8 cellular contexts compared by ENCODE assay signal in the genomic region with DNA sequence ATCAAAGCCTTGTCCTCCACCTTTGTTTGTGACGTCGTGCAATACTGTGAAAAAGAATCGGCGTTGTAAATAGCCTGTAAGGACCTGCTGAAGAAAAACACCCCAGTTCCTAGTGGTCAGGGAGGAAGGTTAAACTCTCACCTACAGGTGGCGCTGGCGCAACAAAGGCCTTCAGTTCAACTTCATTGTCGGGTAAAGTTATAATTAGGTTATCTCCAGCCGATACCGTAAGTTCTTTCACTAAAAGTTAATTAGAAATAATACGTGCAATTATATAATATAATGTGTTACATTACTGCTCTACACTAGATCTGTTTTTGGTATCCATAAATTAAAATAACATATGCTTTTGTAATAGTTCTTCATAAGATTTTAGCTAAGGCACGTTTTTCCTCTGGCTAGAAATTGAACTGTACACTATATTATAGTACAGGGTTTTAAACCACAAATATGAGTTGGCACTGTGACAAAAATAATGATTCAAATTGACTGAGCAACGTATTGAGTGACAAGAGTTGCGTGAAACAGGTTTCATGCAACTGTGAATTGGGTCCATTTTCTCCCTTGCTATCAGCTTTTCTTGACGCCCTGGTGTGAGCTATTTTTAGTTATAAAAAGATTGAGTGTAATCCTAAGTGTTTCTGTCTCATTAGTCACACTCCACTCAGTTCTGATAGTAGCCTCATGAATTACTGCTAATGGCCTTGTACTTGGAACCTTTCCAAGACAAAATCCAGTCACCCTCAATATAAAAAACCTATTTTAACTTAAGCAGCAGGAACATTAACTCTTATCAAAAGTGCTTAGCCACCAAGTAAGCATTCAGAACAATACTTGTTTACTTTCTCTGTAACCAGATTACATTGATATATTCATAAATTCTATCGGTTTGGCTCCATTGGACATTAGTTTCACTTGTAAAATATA.
DNase-seq lines count a peak whose midpoint lies in the region; ATAC-seq lines count a peak whose summit lies in the region.

No MANE protein-coding gene starts in this region.

- peak; percentile 90 for ATAC-seq in left ventricle myocardium superior
- peak; percentile 83 for ATAC-seq in sciatic nerve
- ATAC-seq in HG02981 (IDR thresholded peaks at IDR 0.05; ENCODE audit: unreplicated experiment): no peak

- no peaks in the 10 kb centered on the region for H3K36me3 ChIP-seq in HAP-1 (replicated peaks)

- peak; percentile 91 for DNase-seq in DMS153 (lab: John Stamatoyannopoulos, UW)
- peak; percentile 70 to 87 for DNase-seq in HAP-1 (ENCODE audit: low spot score in 2 of 2)
- peak; percentile 82 for DNase-seq in NCI-H1436 (lab: John Stamatoyannopoulos, UW)
- DNase-seq in SW480 (ENCODE audit: low spot score): peak; percentile 56
- DNase-seq in amniotic epithelial cell (ENCODE audit: low read depth): peak; percentile 56
- peak; percentile 80 for DNase-seq in left ventricle myocardium superior
- DNase-seq in sciatic nerve (ENCODE audit: low spot score): peak; percentile 87

- intact Hi-C loops in left ventricle myocardium superior (cut with micrococcal nuclease): loop anchor here (2.0 to 5.0 kb wide), 2 partner anchors 111 to 189 kb away; a partner anchor contains a TSS
- intact Hi-C loops in sciatic nerve (cut with DNase I): loop anchor here (10.0 kb wide), 1 partner anchor 111 kb away; no protein-coding TSS in a partner anchor

- in situ Hi-C loops in HAP-1 (cut with MboI; ENCODE audit: low sequenced_read_pairs): loop anchor here (5.0 kb wide), 1 partner anchor 114 kb away; no protein-coding TSS in a partner anchor

- H3K4me3 ChIP-seq in HAP-1: no peak overlapping the region

- H3K9me3 ChIP-seq in HAP-1: no peaks in the 10 kb centered on the region

- peaks cover 13% of the 10 kb centered on the region for H3K4me1 ChIP-seq in HAP-1

- no peaks in the 10 kb centered on the region for H3K27me3 ChIP-seq in HAP-1 (ENCODE audit: low read depth)
